Comparison of ENCODE assay signal across 17 cellular contexts in genomic region chr16:2609827-2610470, GRCh38.
"Had no signal": no experiment of that assay in that cellular context is flagged by ENCODE, and none has a peak within 500 bp of the region (broad histone marks: within the 10 kb centered on the region; RNA-seq: fewer than 3 reads in every experiment).

No MANE protein-coding gene starts in this region.

- H3K27me3 Mint-ChIP-seq: activated CD4-positive, alpha-beta memory T cell treated with anti-CD3 and anti-CD28 coated beads, Interleukin-2, amount 10 ng/mL, durations not matched to agents 7 days and 5 days had no signal

- H3K9me3 ChIP-seq: esophagus muscularis mucosa, pancreas, transverse colon had no signal

- DNase-seq: activated CD4-positive, alpha-beta memory T cell treated with anti-CD3 and anti-CD28 coated beads, Interleukin-2, amount 10 ng/mL, durations not matched to agents 7 days and 5 days; activated CD8-positive, alpha-beta memory T cell treated with anti-CD3 and anti-CD28 coated beads, Interleukin-2, amount 50 U/mL, for 4 hours; activated T-cell treated with anti-CD3 and anti-CD28 coated beads, Interleukin-2, amount 50 U/mL, for 72 hours; central memory CD4-positive, alpha-beta T cell; cortex of kidney; effector CD4-positive, alpha-beta T cell; Right ventricle myocardium superior; stimulated activated CD4-positive, alpha-beta T cell treated with anti-CD3 and anti-CD28 coated beads, Interleukin-4, amount 100 ng/mL, for 1 hour; stimulated activated naive CD4-positive, alpha-beta T cell treated with Interleukin-2 at 50 U/mL for 16 hours; T-helper 1 cell; transverse colon; WERI-Rb-1 had no signal

- H3K27ac ChIP-seq: esophagus muscularis mucosa, pancreas, SK-N-MC, transverse colon, WERI-Rb-1 had no signal

- H3K4me1 ChIP-seq: pancreas had no signal

- ATAC-seq: activated T-cell treated with anti-CD3 and anti-CD28 coated beads, Interleukin-2, amount 50 U/mL, for 72 hours; left lobe of liver; pancreas had no signal

- H3K4me3 ChIP-seq: esophagus muscularis mucosa, pancreas, SK-N-MC, transverse colon had no signal

- H3K27me3 ChIP-seq: esophagus muscularis mucosa, pancreas, transverse colon had no signal

- H3K27ac Mint-ChIP-seq: activated CD4-positive, alpha-beta memory T cell treated with anti-CD3 and anti-CD28 coated beads, Interleukin-2, amount 10 ng/mL, durations not matched to agents 7 days and 5 days; activated T-cell treated with anti-CD3 and anti-CD28 coated beads, Interleukin-2, amount 50 U/mL, for 72 hours; mesothelial cell of epicardium had no signal

- H3K9me3 Mint-ChIP-seq: activated CD4-positive, alpha-beta memory T cell treated with anti-CD3 and anti-CD28 coated beads, Interleukin-2, amount 10 ng/mL, durations not matched to agents 7 days and 5 days; activated T-cell treated with anti-CD3 and anti-CD28 coated beads, Interleukin-2, amount 50 U/mL, for 72 hours; mesothelial cell of epicardium had no signal

- H3K4me3 Mint-ChIP-seq: activated CD4-positive, alpha-beta memory T cell treated with anti-CD3 and anti-CD28 coated beads, Interleukin-2, amount 10 ng/mL, durations not matched to agents 7 days and 5 days; activated T-cell treated with anti-CD3 and anti-CD28 coated beads, Interleukin-2, amount 50 U/mL, for 72 hours; mesothelial cell of epicardium had no signal
